ENCODE assay signal across 8 cellular contexts in the genomic region with DNA sequence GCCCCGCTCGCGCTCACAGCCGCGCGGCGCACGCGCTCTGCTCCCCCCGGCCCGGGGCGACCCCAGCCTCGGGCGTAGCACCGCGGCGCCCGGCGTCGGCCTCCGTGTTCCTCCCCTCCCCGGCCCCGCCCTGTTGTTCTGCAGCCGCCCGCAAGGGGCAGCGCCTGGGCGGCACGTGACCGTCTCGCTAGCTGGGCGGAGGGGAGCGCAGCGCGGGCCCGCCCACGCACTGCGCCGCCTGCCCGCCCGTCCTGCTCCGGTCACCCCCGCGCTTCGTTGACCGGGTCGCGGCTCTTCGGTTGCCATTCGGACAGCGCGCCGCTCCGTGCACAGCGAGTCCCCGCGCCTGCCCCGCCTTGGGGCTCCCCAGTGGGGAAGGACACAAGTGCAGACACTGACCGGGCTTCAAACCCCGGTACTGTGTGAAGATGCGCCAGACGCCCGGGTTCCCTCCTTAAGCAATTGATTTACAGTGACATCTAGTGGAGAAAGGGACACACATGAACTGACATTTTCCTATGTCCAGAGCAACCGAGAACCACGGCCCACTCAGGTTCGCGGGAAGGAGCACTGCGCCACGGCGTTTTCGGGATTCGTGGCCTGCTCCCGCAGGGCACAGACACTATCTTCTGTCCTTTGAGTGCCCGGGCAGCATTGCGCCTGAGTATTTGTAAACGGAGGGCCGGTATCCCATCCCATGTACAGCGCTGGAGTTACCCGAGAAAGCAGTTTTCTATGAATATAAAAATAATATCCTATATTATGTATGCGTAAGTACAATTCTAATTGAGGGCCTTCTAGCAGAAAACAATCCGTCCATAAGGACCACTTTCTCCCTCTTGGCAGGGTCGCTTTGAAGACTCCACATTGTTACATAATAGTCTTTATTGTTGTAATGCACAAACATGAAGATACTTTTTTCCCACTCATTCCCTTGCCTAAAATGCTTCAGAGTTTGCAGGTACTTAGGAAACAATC. TPM values are rescaled to one million over a fixed set of nuclear protein-coding genes. Genes with fewer than 3 reads are reported as not detected.
A peak's percentile ranks its signal among the peaks of the same experiment; 100 is the strongest.
DNase-seq lines count a peak whose midpoint lies in the region; ATAC-seq and TF ChIP-seq lines count a peak whose summit lies in the region.

No MANE protein-coding gene starts in this region.

- H3K4me3 ChIP-seq in GM06990 (replicated peaks; ENCODE audit: low read depth, low read length): peak overlapping the region; percentile 80

- H3K9me3 Mint-ChIP-seq in activated naive CD4-positive, alpha-beta T cell treated with anti-CD3 and anti-CD28 coated beads, Interleukin-2, amount 50 U/mL, for 24 hours: no peaks in the 10 kb centered on the region

- peak overlapping the region; percentile 96 for H3K4me3 Mint-ChIP-seq in activated naive CD4-positive, alpha-beta T cell treated with anti-CD3 and anti-CD28 coated beads, Interleukin-2, amount 50 U/mL, for 24 hours

- no peaks in the 10 kb centered on the region for H3K27me3 Mint-ChIP-seq in activated naive CD4-positive, alpha-beta T cell treated with anti-CD3 and anti-CD28 coated beads, Interleukin-2, amount 50 U/mL, for 24 hours

- H3K4me1 Mint-ChIP-seq in activated naive CD4-positive, alpha-beta T cell treated with anti-CD3 and anti-CD28 coated beads, Interleukin-2, amount 50 U/mL, for 24 hours: peaks cover 40% of the 10 kb centered on the region

- H3K36me3 Mint-ChIP-seq in activated naive CD4-positive, alpha-beta T cell treated with anti-CD3 and anti-CD28 coated beads, Interleukin-2, amount 50 U/mL, for 24 hours: peaks cover 3% of the 10 kb centered on the region

- ATAC-seq in HG02571 (IDR thresholded peaks at IDR 0.05; ENCODE audit: unreplicated experiment): peak; percentile 72

- DNase-seq in GM06990 (ENCODE audit: extremely low read depth, insufficient read length) (peak; percentile 97), NAMALWA (ENCODE audit: low spot score) (peak; percentile 95), SK-N-DZ (ENCODE audit: low spot score) (peak; percentile 93), globus pallidus (ENCODE audit: low spot score) (peak; percentile 95), non-pigmented ciliary epithelial cell (ENCODE audit: low read depth) (peak; percentile 73), superior temporal gyrus (ENCODE audit: extremely low spot score) (peak; percentile 98)

- no peaks in the 10 kb centered on the region for H3K27me3 ChIP-seq in GM06990 (replicated peaks; ENCODE audit: control insufficient read depth, insufficient read depth, low read length)

- H3K36me3 ChIP-seq in GM06990 (ENCODE audit: control insufficient read depth, insufficient read depth, low read length): no peaks in the 10 kb centered on the region

- TF ChIP-seq CTCF in GM06990 (IDR thresholded peaks at IDR 0.05; ENCODE audit: insufficient read depth, low read length, poor library complexity, severe bottlenecking): peak; percentile 60

- peak overlapping the region; percentile 97 for H3K27ac Mint-ChIP-seq in activated naive CD4-positive, alpha-beta T cell treated with anti-CD3 and anti-CD28 coated beads, Interleukin-2, amount 50 U/mL, for 24 hours

RNA-seq across cellular contexts. Expression of gene REV1, which starts 0.6 kb away (rescaled TPM):
- polyA plus RNA-seq in SK-N-DZ (2014; cell fraction: cytosol; rRNA removed): 26.9 and 34.6 TPM in 2 replicates
- 130 and 158 TPM in 2 replicates for polyA plus RNA-seq in SK-N-DZ (2014; cell fraction: nucleus; rRNA removed)

Comparison
In these comparisons a context has a peak if more than half of its experiments do, and no peak if none do; other contexts are left out.
1. Peak in every context shown above with its lines: DNase-seq, ATAC-seq and H3K4me3 ChIP-seq.